In the genomic region with DNA sequence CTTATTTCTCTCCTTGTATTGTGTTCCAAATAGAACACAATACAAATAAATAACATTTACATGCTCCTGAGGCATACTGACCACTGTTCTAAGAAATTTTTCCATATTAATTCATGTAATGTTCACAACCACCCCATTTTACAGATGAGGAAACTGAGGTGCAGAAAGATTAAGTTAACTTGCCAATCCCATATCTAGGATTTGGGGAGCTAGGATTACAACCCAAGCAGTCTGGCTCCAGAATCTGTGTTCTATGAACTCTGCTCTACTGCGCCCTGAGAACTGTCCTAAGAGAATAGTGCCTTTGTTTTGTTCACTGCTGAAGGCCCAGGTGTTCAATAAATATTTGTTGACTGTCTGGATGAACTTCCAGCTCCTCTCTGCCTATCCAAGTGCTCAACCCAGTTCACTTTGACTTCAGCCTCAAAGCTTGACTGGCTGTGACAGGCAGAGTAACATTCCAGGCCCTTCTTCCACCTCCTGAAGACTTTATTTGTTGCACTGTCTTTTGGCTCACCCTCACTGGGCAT, we compare ENCODE assay signal across 26 cellular contexts.
"Had no signal": no experiment of that assay in that cellular context is flagged by ENCODE, and none has a peak within 500 bp of the region (broad histone marks: within the 10 kb centered on the region; RNA-seq: fewer than 3 reads in every experiment).

No MANE protein-coding gene starts in this region.

- H3K27me3 ChIP-seq: sigmoid colon, spleen, suprapubic skin, tibial artery, upper lobe of right lung had no signal

- H3K36me3 ChIP-seq: left lung, neural progenitor cell, neutrophil, sigmoid colon, spleen, suprapubic skin, thoracic aorta, tibial artery, upper lobe of right lung had no signal

- DNase-seq: hippocampal formation; kidney glomerular epithelial cell; left cardiac atrium; mesendoderm; naive B cell; natural killer cell; nephron progenitor cell; occipital lobe; retina; right cardiac atrium; sigmoid colon; small intestine; spleen; stimulated activated CD4-positive, alpha-beta T cell treated with anti-CD3 and anti-CD28 coated beads, Interleukin-4, amount 100 ng/mL, for 24 hours; stimulated activated naive CD4-positive, alpha-beta T cell; tibial artery; trophoblast cell; upper lobe of right lung had no signal

- H3K4me1 ChIP-seq: neural progenitor cell, parathyroid adenoma had no signal

- H3K9me3 ChIP-seq: left lung, neutrophil, sigmoid colon, spleen, suprapubic skin, thoracic aorta, tibial artery, upper lobe of right lung had no signal

- H3K4me3 ChIP-seq: left lung, lung, neural progenitor cell, sigmoid colon, spleen, suprapubic skin, thoracic aorta, tibial artery, upper lobe of right lung had no signal

- H3K9ac ChIP-seq: neural progenitor cell, parathyroid adenoma had no signal

- H3K27ac ChIP-seq: left lung, neural progenitor cell, neutrophil, parathyroid adenoma, sigmoid colon, spleen, suprapubic skin, thoracic aorta, tibial artery, upper lobe of right lung had no signal

- ATAC-seq: left cardiac atrium; left lung; natural killer cell; right cardiac atrium; stimulated activated effector memory CD8-positive, alpha-beta T cell treated with anti-CD3 and anti-CD28 coated beads, Interleukin-12 subunit alpha, Interleukin-12 subunit beta, amount 100 ng/mL, for 72 hours; upper lobe of right lung had no signal
